ENCODE assay signal across 35 cellular contexts in genomic region chr5:135279328-135279727, GRCh38.
"Had no signal": no experiment of that assay in that cellular context is flagged by ENCODE, and none has a peak within 500 bp of the region (broad histone marks: within the 10 kb centered on the region; RNA-seq: fewer than 3 reads in every experiment).

No MANE protein-coding gene starts in this region.

- DNase-seq: Kasumi-1, MG63, MM.1S, MV-4-11, NCI-H1048, NCI-H1092, NCI-H1092 treated with DMSO at 0.1 percent for 48 hours, NCI-H1105, NCI-H1105 treated with DMSO at 0.1 percent for 48 hours, NCI-H1417, NCI-H1417 treated with DMSO at 0.1 percent for 48 hours, NCI-H1436, NCI-H1436 treated with DMSO at 0.1 percent for 48 hours, NCI-H146, NCI-H1694, NCI-H1694 treated with DMSO at 0.1 percent for 48 hours, NCI-H187, NCI-H187 treated with DMSO at 0.1 percent for 48 hours, NCI-H1930, NCI-H2029, NCI-H2029 treated with DMSO at 0.1 percent for 48 hours, NCI-H2081, NCI-H2081 treated with DMSO at 0.1 percent for 48 hours, NCI-H2107, NCI-H2171, NCI-H2171 treated with DMSO at 0.1 percent for 48 hours, NCI-H2227 treated with DMSO at 0.1 percent for 48 hours, NCI-H226, NCI-H345, NCI-H446, NCI-H446 treated with DMSO at 0.1 percent for 48 hours, NCI-H510A, NCI-H510A treated with DMSO at 0.1 percent for 48 hours, NCI-H524, NCI-H524 treated with DMSO at 0.1 percent for 48 hours had no signal

- H3K27me3 ChIP-seq: MG63 had no signal

- H3K36me3 ChIP-seq: MG63 had no signal

- H3K4me3 ChIP-seq: MG63 had no signal
